In genomic region chr4:56048621-56049427, GRCh38 we compare ENCODE assay signal across 8 cellular contexts.
A peak's percentile ranks its signal among the peaks of the same experiment; 100 is the strongest.
DNase-seq lines count a peak whose midpoint lies in the region; ATAC-seq and TF ChIP-seq lines count a peak whose summit lies in the region.

No MANE protein-coding gene starts in this region.

- TF ChIP-seq EP300 in Ishikawa (IDR thresholded peaks at IDR 0.05; ENCODE audit: borderline replicate concordance) = 0 out of 2 replicates have a peak, but pooled peaks have one; percentile 4

- POLR2A ChIA-PET in GM10248 (lab: Yijun Ruan, JAX) = no interaction called here

- peak; percentile 98 for ATAC-seq in GM21825 (IDR thresholded peaks at IDR 0.05; ENCODE audit: unreplicated experiment)

- DNase-seq in GM10248 (ENCODE audit: extremely low spot score) (peak; percentile 84), RPMI7951 (ENCODE audit: low read depth) (peak; percentile 21), amygdala (lab: John Stamatoyannopoulos, UW) (peak in 48 of 56 donors; percentile 5 to 73 (median 36)), hepatic stellate cell (ENCODE audit: low spot score) (peak; percentile 40), pulmonary artery endothelial cell (ENCODE audit: low read depth, low spot score) (peak; percentile 3), mesenteric fat pad (ENCODE audit: low spot score) (no peak)

- TF ChIP-seq RAD21 in Ishikawa (IDR thresholded peaks at IDR 0.05; ENCODE audit: low read depth) = peak; percentile 36; the same call in 1 of the 2 replicates

- CTCF ChIA-PET in GM10248 (lab: Yijun Ruan, JAX) = interaction anchor here (0.6 to 0.7 kb wide), 3 partner anchors 13 to 106 kb away, joined by 3 read pairs; no protein-coding TSS in a partner anchor

- TF ChIP-seq CTCF in GM10248 (IDR thresholded peaks at IDR 0.05; ENCODE audit: control extremely low read depth, extremely low read depth, low read depth, missing control alignments) = peak; percentile 64

TF ChIP-seq in Ishikawa, 13 proteins besides CTCF, POLR2A, EP300 and RAD21:
- no peak for TF ChIP-seq TCF12 (IDR thresholded peaks at IDR 0.05; ENCODE audit: low read depth)
- no peak for TF ChIP-seq CREB1 (IDR thresholded peaks at IDR 0.05; ENCODE audit: low read depth)
- TF ChIP-seq EGR1 (IDR thresholded peaks at IDR 0.05) = no peak
- no peak for TF ChIP-seq TEAD4 (IDR thresholded peaks at IDR 0.05)
- no peak for TF ChIP-seq ZBTB7A (IDR thresholded peaks at IDR 0.05; ENCODE audit: low read depth)
- peak; percentile 76 for TF ChIP-seq YY1 (IDR thresholded peaks at IDR 0.05; ENCODE audit: low read depth)
- TF ChIP-seq USF1 (IDR thresholded peaks at IDR 0.05) = peak; percentile 85
- TF ChIP-seq FOXM1 (IDR thresholded peaks at IDR 0.05; ENCODE audit: borderline replicate concordance, low read depth) = no peak
- TF ChIP-seq NFIC (IDR thresholded peaks at IDR 0.05) = no peak
- peak; percentile 62; the same call in 1 of the 2 replicates for TF ChIP-seq TAF1 (IDR thresholded peaks at IDR 0.05; ENCODE audit: low read depth)
- TF ChIP-seq REST (IDR thresholded peaks at IDR 0.05; ENCODE audit: low read depth) = no peak
- no peak for TF ChIP-seq CEBPB (IDR thresholded peaks at IDR 0.05)
- peak; percentile 68; the same call in 1 of the 2 replicates for TF ChIP-seq MAX (IDR thresholded peaks at IDR 0.05)
